Comparison of ENCODE assay signal across 8 cellular contexts in the genomic region with DNA sequence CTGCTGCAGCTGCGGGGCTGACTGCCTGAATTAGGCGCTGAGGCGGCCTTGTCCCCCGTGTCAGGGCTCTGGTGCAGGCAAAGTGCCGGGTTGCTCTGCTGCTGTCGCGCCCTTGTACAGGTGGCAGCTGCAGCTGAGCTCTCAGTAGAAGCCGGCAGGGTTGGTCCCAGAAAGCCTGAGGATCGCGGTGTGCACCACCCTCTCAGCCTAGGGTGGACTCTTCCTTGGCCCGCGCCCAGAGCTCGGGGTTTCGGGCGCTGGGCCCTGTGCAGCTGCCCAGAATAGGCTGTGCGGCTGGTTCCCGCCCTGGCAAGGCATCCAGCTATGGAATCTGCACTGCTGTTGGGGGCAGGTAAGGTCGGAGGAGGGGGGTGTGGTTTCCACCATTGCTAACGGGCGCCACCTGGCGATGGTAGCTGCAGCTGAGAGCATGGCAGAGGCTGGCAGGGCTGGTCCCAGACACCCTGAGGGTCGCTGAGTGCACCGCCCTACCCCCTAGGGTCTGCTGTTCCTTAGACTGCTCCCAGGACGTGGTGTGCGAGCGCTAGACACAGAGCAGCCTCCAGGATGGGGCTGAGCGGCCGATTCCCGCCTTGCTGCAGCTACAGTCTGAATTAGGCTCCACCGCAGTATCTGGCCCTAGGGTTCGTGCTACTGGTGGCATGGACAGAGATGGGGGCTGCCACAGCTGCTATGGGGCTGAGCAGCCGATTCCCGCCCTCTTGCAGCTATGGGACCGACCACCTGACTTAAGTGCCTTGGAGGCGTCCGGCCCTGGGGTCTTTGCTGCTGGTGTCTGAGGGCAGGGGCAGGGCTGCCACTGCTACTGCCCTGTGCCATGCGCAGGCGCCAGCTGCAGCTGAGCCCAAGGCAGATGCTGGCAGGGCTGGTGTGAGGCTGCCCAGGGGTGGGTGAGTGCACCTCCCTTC.
DNase-seq lines count a peak whose midpoint lies in the region; ATAC-seq and TF ChIP-seq lines count a peak whose summit lies in the region.
"Not testable (repeated sequence)": the region's sequence is repeated elsewhere in the genome, so short reads cannot be mapped to it uniquely, and the experiment has no call there.

No MANE protein-coding gene starts in this region.

- TF ChIP-seq CTCF in ascending aorta (IDR thresholded peaks at IDR 0.05) (peak; percentile 3 to 65 (median 60)), right atrium auricular region (IDR thresholded peaks at IDR 0.05) (peak; percentile 27 to 78), prostate gland (IDR thresholded peaks at IDR 0.05) (peak; percentile 53 to 69 (median 62))

- TF ChIP-seq POLR2A in prostate gland (IDR thresholded peaks at IDR 0.05): not testable (repeated sequence)

- not testable (repeated sequence) for H3K27me3 ChIP-seq in ascending aorta; right atrium auricular region; prostate gland (replicated peaks; ENCODE audit: insufficient read depth)

- peaks cover 0 to 16% of the 10 kb centered on the region in 2 donors for H3K4me1 ChIP-seq in ascending aorta
- H3K4me1 ChIP-seq in right atrium auricular region: peaks cover 0 to 24% of the 10 kb centered on the region in 2 donors
- not testable (repeated sequence) for H3K4me1 ChIP-seq in prostate gland (replicated peaks)

- H3K4me3 ChIP-seq in ascending aorta (peak overlapping the region; percentile 44 to 61), right atrium auricular region (peak overlapping the region in 1 of 2 donors; percentile 46), prostate gland (peak overlapping the region in 1 of 2 donors; percentile 29)

- DNase-seq in 8988T (peak; percentile 31), NCI-H1092 treated with DMSO at 0.1 percent for 48 hours (lab: John Stamatoyannopoulos, UW) (peak; percentile 27), T follicular helper cell (ENCODE audit: low read depth) (peak; percentile 43), ascending aorta (ENCODE audit: low spot score in 2 of 2) (peak in 1 of 2 donors; percentile 76), prostate gland (ENCODE audit: low spot score) (peak; percentile 70)
- not testable (repeated sequence) for DNase-seq in right atrium auricular region (ENCODE audit: low spot score)

- peak; percentile 74 for ATAC-seq in GM18508 (IDR thresholded peaks at IDR 0.05; ENCODE audit: insufficient read depth, unreplicated experiment)
- ATAC-seq in HG02884 (IDR thresholded peaks at IDR 0.05; ENCODE audit: unreplicated experiment): peak; percentile 74

- H3K27ac ChIP-seq in ascending aorta, right atrium auricular region, prostate gland: not testable (repeated sequence)

- intact Hi-C loops in ascending aorta (cut with DNase I) (loop anchor here (5.0 to 10.0 kb wide), 2 partner anchors 178 to 580 kb away; partner anchors contain the start of genes FAM168B and MZT2A), prostate gland (cut with DNase I) (loop anchor here (5.0 kb wide), 1 partner anchor 255 kb away; no protein-coding TSS in a partner anchor)

- not testable (repeated sequence) for H3K36me3 ChIP-seq in ascending aorta, right atrium auricular region, prostate gland

- not testable (repeated sequence) for H3K9me3 ChIP-seq in ascending aorta, right atrium auricular region, prostate gland

- WGBS in prostate gland: 8% methylated on average over 35 of the region's 38 CpGs
